In the genomic region with DNA sequence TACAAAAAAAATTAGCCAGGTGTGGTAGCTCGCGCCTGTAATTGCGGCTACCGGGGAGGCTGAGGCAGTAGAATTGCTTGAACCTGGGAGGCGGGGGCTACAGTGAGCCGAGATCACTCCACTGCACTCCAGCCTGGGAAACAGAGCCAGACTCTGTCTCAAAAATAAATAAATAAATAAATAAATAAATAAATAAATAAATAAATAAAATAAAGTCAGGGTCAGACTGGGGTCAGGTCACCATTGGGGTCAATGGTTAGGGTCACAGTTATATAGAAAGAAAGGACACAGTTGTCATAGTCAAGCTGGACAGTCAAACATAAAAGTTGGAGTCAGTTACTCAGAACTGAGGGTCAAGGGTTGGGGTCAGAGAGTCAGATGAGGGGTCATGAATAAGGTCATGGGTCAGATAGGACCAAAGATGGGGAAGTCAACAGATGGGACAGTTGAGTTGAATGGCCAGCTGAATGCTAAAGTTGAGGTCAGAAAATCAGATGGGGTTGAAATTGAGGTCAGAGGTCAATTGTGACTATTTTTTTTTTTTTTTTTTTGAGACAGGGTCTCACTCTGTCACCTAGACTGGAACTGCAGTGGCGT, we compare ENCODE assay signal across 1 cellular context.
TF ChIP-seq lines count a peak whose summit lies in the region.

No MANE protein-coding gene starts in this region.

TF ChIP-seq in GM12878, 131 proteins besides CTCF, POLR2A, EP300 and RAD21:
- TF ChIP-seq, protein P1, sequence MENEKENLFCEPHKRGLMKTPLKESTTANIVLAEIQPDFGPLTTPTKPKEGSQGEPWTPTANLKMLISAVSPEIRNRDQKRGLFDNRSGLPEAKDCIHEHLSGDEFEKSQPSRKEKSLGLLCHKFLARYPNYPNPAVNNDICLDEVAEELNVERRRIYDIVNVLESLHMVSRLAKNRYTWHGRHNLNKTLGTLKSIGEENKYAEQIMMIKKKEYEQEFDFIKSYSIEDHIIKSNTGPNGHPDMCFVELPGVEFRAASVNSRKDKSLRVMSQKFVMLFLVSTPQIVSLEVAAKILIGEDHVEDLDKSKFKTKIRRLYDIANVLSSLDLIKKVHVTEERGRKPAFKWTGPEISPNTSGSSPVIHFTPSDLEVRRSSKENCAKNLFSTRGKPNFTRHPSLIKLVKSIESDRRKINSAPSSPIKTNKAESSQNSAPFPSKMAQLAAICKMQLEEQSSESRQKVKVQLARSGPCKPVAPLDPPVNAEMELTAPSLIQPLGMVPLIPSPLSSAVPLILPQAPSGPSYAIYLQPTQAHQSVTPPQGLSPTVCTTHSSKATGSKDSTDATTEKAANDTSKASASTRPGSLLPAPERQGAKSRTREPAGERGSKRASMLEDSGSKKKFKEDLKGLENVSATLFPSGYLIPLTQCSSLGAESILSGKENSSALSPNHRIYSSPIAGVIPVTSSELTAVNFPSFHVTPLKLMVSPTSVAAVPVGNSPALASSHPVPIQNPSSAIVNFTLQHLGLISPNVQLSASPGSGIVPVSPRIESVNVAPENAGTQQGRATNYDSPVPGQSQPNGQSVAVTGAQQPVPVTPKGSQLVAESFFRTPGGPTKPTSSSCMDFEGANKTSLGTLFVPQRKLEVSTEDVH (IDR thresholded peaks at IDR 0.05; ENCODE audit: low read depth, partially characterized antibody): no peak
- TF ChIP-seq E4F1 (IDR thresholded peaks at IDR 0.05; ENCODE audit: borderline replicate concordance, partially characterized antibody) (no peak), NR2F1 (conservative IDR thresholded peaks at IDR 0.05) (peak; percentile 68; the same call in 1 of the 2 replicates), NR2C1 (IDR thresholded peaks at IDR 0.05) (peak; percentile 32; the same call in 1 of the 2 replicates)
